ENCODE assay signal across 8 cellular contexts in the genomic region with DNA sequence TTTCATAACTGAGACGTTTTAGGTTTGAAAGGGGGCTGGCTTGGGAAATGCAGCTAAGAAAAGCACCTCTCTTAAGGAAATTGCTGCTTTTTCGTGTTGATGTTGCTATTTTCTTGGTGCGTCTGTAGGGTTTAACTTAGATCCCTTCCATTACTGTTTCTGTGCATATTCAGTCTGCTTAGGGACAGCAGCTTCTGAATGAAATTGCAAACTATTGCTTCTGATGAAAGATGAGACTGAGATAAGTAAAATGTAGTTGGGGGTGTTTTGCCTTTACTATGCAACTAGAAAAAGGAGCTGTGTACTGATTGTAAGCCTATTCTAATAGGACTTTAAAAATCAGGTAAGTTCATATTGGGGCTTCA. TPM values are rescaled to one million over a fixed set of nuclear protein-coding genes. Genes with fewer than 3 reads are reported as not detected.
DNase-seq lines count a peak whose midpoint lies in the region; ATAC-seq and TF ChIP-seq lines count a peak whose summit lies in the region.

No MANE protein-coding gene starts in this region.

- H3K27me3 ChIP-seq in heart left ventricle (no peaks in the 10 kb centered on the region), lower lobe of right lung (ENCODE audit: low read depth) (no peaks in the 10 kb centered on the region), upper lobe of right lung (no peaks in the 10 kb centered on the region)

- H3K27me3 Mint-ChIP-seq in activated CD8-positive, alpha-beta T cell treated with anti-CD3 and anti-CD28 coated beads, Interleukin-2, amount 10 ng/mL, durations not matched to agents 7 days and 5 days (ENCODE audit: low read depth): peaks cover 2% of the 10 kb centered on the region

- peak overlapping the region; percentile 52 for H3K4me3 Mint-ChIP-seq in activated CD8-positive, alpha-beta T cell treated with anti-CD3 and anti-CD28 coated beads, Interleukin-2, amount 10 ng/mL, durations not matched to agents 7 days and 5 days

- no peak for DNase-seq in heart left ventricle
- DNase-seq in cardiac septum (ENCODE audit: low spot score): no peak
- no peak for DNase-seq in activated CD8-positive, alpha-beta T cell treated with anti-CD3 and anti-CD28 coated beads, Interleukin-2, amount 10 ng/mL, durations not matched to agents 7 days and 5 days
- DNase-seq in lower lobe of right lung: no peak
- no peak for DNase-seq in upper lobe of right lung
- no peak for DNase-seq in left colon

- ATAC-seq in heart left ventricle (no peak), lower lobe of right lung (no peak), upper lobe of right lung (no peak), left colon (no peak), GM18861 (IDR thresholded peaks at IDR 0.05; ENCODE audit: unreplicated experiment) (no peak), GM19463 (IDR thresholded peaks at IDR 0.05; ENCODE audit: unreplicated experiment) (no peak)
- ATAC-seq in activated CD8-positive, alpha-beta T cell treated with anti-CD3 and anti-CD28 coated beads, Interleukin-2, amount 10 ng/mL, durations not matched to agents 7 days and 5 days: no peak

- H3K36me3 ChIP-seq in heart left ventricle (no peaks in the 10 kb centered on the region), lower lobe of right lung (no peaks in the 10 kb centered on the region), upper lobe of right lung (no peaks in the 10 kb centered on the region)

- intact Hi-C loops in heart left ventricle (cut with DNase I): loop anchor here in 8 of 10 donors (5.0 to 10.0 kb wide), 12 partner anchors 48 to 168 kb away; no protein-coding TSS in a partner anchor
- intact Hi-C loops in cardiac septum (cut with DNase I): loop anchor here (5.0 kb wide), 2 partner anchors 46 to 76 kb away; no protein-coding TSS in a partner anchor
- intact Hi-C loops in lower lobe of right lung (cut with DNase I): no loop called here
- intact Hi-C loops in upper lobe of right lung (cut with DNase I): no loop called here
- intact Hi-C loops in left colon (cut with DNase I, micrococcal nuclease): no loop called here

- H3K27ac ChIP-seq in heart left ventricle: peak overlapping the region; percentile 69 to 92 (median 81)
- no peak overlapping the region for H3K27ac ChIP-seq in lower lobe of right lung
- H3K27ac ChIP-seq in upper lobe of right lung: no peak overlapping the region

- peak overlapping the region; percentile 25 to 65 (median 58) for H3K4me3 ChIP-seq in heart left ventricle
- H3K4me3 ChIP-seq in lower lobe of right lung: peak overlapping the region; percentile 39
- peak overlapping the region; percentile 31 for H3K4me3 ChIP-seq in upper lobe of right lung

- TF ChIP-seq POLR2A in heart left ventricle (IDR thresholded peaks at IDR 0.05): no peak

- WGBS in heart left ventricle, 4 donors: 8 to 14% (median 11%) methylated on average over 3 of the region's 3 CpGs

- H3K4me1 ChIP-seq in heart left ventricle: peaks cover 0 to 50% (median 17%) of the 10 kb centered on the region in 12 donors
- H3K4me1 ChIP-seq in lower lobe of right lung: peaks cover 16% of the 10 kb centered on the region
- peaks cover 7% of the 10 kb centered on the region for H3K4me1 ChIP-seq in upper lobe of right lung

- no peaks in the 10 kb centered on the region for H3K9me3 Mint-ChIP-seq in activated CD8-positive, alpha-beta T cell treated with anti-CD3 and anti-CD28 coated beads, Interleukin-2, amount 10 ng/mL, durations not matched to agents 7 days and 5 days (ENCODE audit: insufficient read depth)

- CTCF ChIA-PET in activated CD8-positive, alpha-beta T cell treated with anti-CD3 and anti-CD28 coated beads, Interleukin-2, amount 10 ng/mL, durations not matched to agents 7 days and 5 days (lab: Charles Lee): no interaction called here

- H3K36me3 Mint-ChIP-seq in activated CD8-positive, alpha-beta T cell treated with anti-CD3 and anti-CD28 coated beads, Interleukin-2, amount 10 ng/mL, durations not matched to agents 7 days and 5 days (ENCODE audit: low read depth): no peaks in the 10 kb centered on the region

- POLR2A ChIA-PET in activated CD8-positive, alpha-beta T cell treated with anti-CD3 and anti-CD28 coated beads, Interleukin-2, amount 10 ng/mL, durations not matched to agents 7 days and 5 days (lab: Charles Lee): no interaction called here

- H3K9me3 ChIP-seq in heart left ventricle (no peaks in the 10 kb centered on the region), lower lobe of right lung (no peaks in the 10 kb centered on the region), upper lobe of right lung (no peaks in the 10 kb centered on the region)

- H3K4me1 Mint-ChIP-seq in activated CD8-positive, alpha-beta T cell treated with anti-CD3 and anti-CD28 coated beads, Interleukin-2, amount 10 ng/mL, durations not matched to agents 7 days and 5 days (ENCODE audit: low read depth): peaks cover 7% of the 10 kb centered on the region

- H3K27ac Mint-ChIP-seq in activated CD8-positive, alpha-beta T cell treated with anti-CD3 and anti-CD28 coated beads, Interleukin-2, amount 10 ng/mL, durations not matched to agents 7 days and 5 days: no peak overlapping the region

- TF ChIP-seq CTCF in heart left ventricle (IDR thresholded peaks at IDR 0.05) (no peak), lower lobe of right lung (IDR thresholded peaks at IDR 0.05) (no peak), upper lobe of right lung (IDR thresholded peaks at IDR 0.05) (no peak)

RNA-seq across cellular contexts. Expression of a gene that starts 0.8 kb away (rescaled TPM):
- total RNA-seq in heart left ventricle (10 to 100 TPM; 20.0 to 62.9 (median 40.3) TPM), cardiac septum (87.5 TPM), lower lobe of right lung (14.3 TPM), upper lobe of right lung (52.4 TPM), left colon (10 to 100 TPM; 12.3 to 21.7 TPM)
- polyA plus RNA-seq in heart left ventricle: 1 to 10 TPM; 4.8 to 6.6 TPM
- 1 to 10 TPM in 1 of 2 experiments, under 1 TPM in 1; 0.92 to 1.4 TPM for total RNA-seq in activated CD8-positive, alpha-beta T cell treated with anti-CD3 and anti-CD28 coated beads, Interleukin-2, amount 10 ng/mL, durations not matched to agents 7 days and 5 days

Comparison
In these comparisons a context has a peak if more than half of its experiments do, and no peak if none do; other contexts are left out.
1. H3K27ac ChIP-seq: peak in heart left ventricle (12 of 12); none in lower lobe of right lung (single experiment) and upper lobe of right lung (single experiment).
2. intact Hi-C loops: an anchor here in heart left ventricle (5.0 to 10.0 kb wide) and cardiac septum (5.0 kb wide); none called in lower lobe of right lung, upper lobe of right lung and left colon.
3. Peak in every context shown above with its lines, with median percentiles within 50 percentile points of each other: H3K4me3 ChIP-seq.